ENCODE assay signal across 23 cellular contexts in genomic region chr17:5473906-5474305, GRCh38. TPM values are rescaled to one million over a fixed set of nuclear protein-coding genes. Genes with fewer than 3 reads are reported as not detected.
DNase-seq lines count a peak whose midpoint lies in the region; ATAC-seq and TF ChIP-seq lines count a peak whose summit lies in the region.
"Had no signal": no experiment of that assay in that cellular context is flagged by ENCODE, and none has a peak within 500 bp of the region (broad histone marks: within the 10 kb centered on the region; RNA-seq: fewer than 3 reads in every experiment).

No MANE protein-coding gene starts in this region.

- no peaks in the 10 kb centered on the region for H3K4me1 ChIP-seq in GM23248 (ENCODE audit: insufficient read depth)
- no peaks in the 10 kb centered on the region for H3K4me1 ChIP-seq in osteoblast (ENCODE audit: insufficient read depth, low read length)
- H3K4me1 ChIP-seq: A549; BE2C; BLaER1 treated with 17β-estradiol and CSF1 and Interleukin-3, amounts not matched to agents 10 nM and 100 nM had no signal

- peaks cover 39% of the 10 kb centered on the region for H3K36me3 ChIP-seq in GM23248 (ENCODE audit: low read depth)
- peaks cover 53% of the 10 kb centered on the region for H3K36me3 ChIP-seq in osteoblast (ENCODE audit: insufficient read depth, low read length)
- H3K36me3 ChIP-seq: BE2C had no signal

- TF ChIP-seq CTCF in osteoblast (IDR thresholded peaks at IDR 0.05; ENCODE audit: extremely low read depth, low read depth, low read length) = no peak

- H3K4me2 ChIP-seq in GM23248 (ENCODE audit: unreplicated experiment) = no peak overlapping the region
- no peak overlapping the region for H3K4me2 ChIP-seq in osteoblast (ENCODE audit: insufficient read depth, low read length)
- H3K4me2 ChIP-seq: A549; BLaER1 treated with 17β-estradiol and CSF1 and Interleukin-3, amounts not matched to agents 10 nM and 100 nM; GM23338 had no signal

- no peaks in the 10 kb centered on the region for H3K27me3 ChIP-seq in GM23248 (replicated peaks; ENCODE audit: insufficient read depth)
- no peaks in the 10 kb centered on the region for H3K27me3 ChIP-seq in osteoblast (ENCODE audit: insufficient read depth, low read length)
- H3K27me3 ChIP-seq: BE2C; BLaER1 treated with 17β-estradiol and CSF1 and Interleukin-3, amounts not matched to agents 10 nM and 100 nM had no signal

- H4K20me1 ChIP-seq in GM23248 (ENCODE audit: insufficient read depth) (no peaks in the 10 kb centered on the region), osteoblast (ENCODE audit: insufficient read depth, low read length) (no peaks in the 10 kb centered on the region)

- H3K27ac ChIP-seq in GM23248 (no peak overlapping the region), osteoblast (ENCODE audit: low read depth, low read length) (no peak overlapping the region)
- H3K27ac ChIP-seq: A549; BLaER1 treated with 17β-estradiol and CSF1 and Interleukin-3, amounts not matched to agents 10 nM and 100 nM had no signal

- in situ Hi-C loops in GM23248 (cut with MboI) = loop anchor here (25.0 kb wide), 2 partner anchors 88 to 963 kb away; partner anchors contain the start of genes AIPL1 and PIMREG

- ATAC-seq in activated T-cell treated with anti-CD3 and anti-CD28 coated beads, Interleukin-2, amount 50 U/mL, for 72 hours (replicated peaks in 1 of 2) = no peak
- ATAC-seq in activated T-cell treated with anti-CD3 and anti-CD28 coated beads, Interleukin-2, amount 50 U/mL, for 4 hours = no peak
- ATAC-seq: A549, GM12878, GM23338, HCT116 had no signal

- H3K79me2 ChIP-seq in GM23248 (ENCODE audit: insufficient read depth) (peaks cover 30% of the 10 kb centered on the region), osteoblast (ENCODE audit: insufficient read depth, low read length) (peaks cover 16% of the 10 kb centered on the region)

- no peak overlapping the region for H3K4me3 ChIP-seq in GM23248
- no peak overlapping the region for H3K4me3 ChIP-seq in osteoblast (ENCODE audit: insufficient read depth, low read length)
- H3K4me3 ChIP-seq: A549; BLaER1 treated with 17β-estradiol and CSF1 and Interleukin-3, amounts not matched to agents 10 nM and 100 nM; GM12878; GM23338 had no signal

- peaks cover 45% of the 10 kb centered on the region for H3F3A ChIP-seq in GM23248 (ENCODE audit: insufficient read depth)

- WGBS in GM23248 (ENCODE audit: low coverage in 1 of 2, low lambda C conversion rate in 2 of 2, missing lambda C conversion rate in 2 of 2), 2 experiments = 100% methylated on average over 2 of the region's 2 CpGs

- peaks cover 11% of the 10 kb centered on the region for H3K4me1 Mint-ChIP-seq in activated T-cell treated with anti-CD3 and anti-CD28 coated beads, Interleukin-2, amount 50 U/mL, for 72 hours (ENCODE audit: low read depth)
- H3K4me1 Mint-ChIP-seq in activated T-cell treated with anti-CD3 and anti-CD28 coated beads, Interleukin-2, amount 50 U/mL, for 4 hours (ENCODE audit: low read depth) = peaks cover 14% of the 10 kb centered on the region
- H3K4me1 Mint-ChIP-seq: GM23338, H9 had no signal

- peaks cover 2 to 25% of the 10 kb centered on the region in 2 donors for H3K36me3 Mint-ChIP-seq in activated T-cell treated with anti-CD3 and anti-CD28 coated beads, Interleukin-2, amount 50 U/mL, for 72 hours (ENCODE audit: insufficient read depth in 2 of 2)
- peaks cover 40% of the 10 kb centered on the region for H3K36me3 Mint-ChIP-seq in activated T-cell treated with anti-CD3 and anti-CD28 coated beads, Interleukin-2, amount 50 U/mL, for 4 hours (ENCODE audit: insufficient read depth)

- H3K9ac ChIP-seq in GM23248 = no peak overlapping the region

- H3K27me3 Mint-ChIP-seq in activated T-cell treated with anti-CD3 and anti-CD28 coated beads, Interleukin-2, amount 50 U/mL, for 72 hours (ENCODE audit: low read depth) = no peaks in the 10 kb centered on the region
- no peaks in the 10 kb centered on the region for H3K27me3 Mint-ChIP-seq in activated T-cell treated with anti-CD3 and anti-CD28 coated beads, Interleukin-2, amount 50 U/mL, for 4 hours (ENCODE audit: low read depth)
- H3K27me3 Mint-ChIP-seq: CD4-positive, alpha-beta T cell; CD8-positive, alpha-beta memory T cell had no signal

- H3K27ac Mint-ChIP-seq in activated T-cell treated with anti-CD3 and anti-CD28 coated beads, Interleukin-2, amount 50 U/mL, for 72 hours = peak overlapping the region; percentile 44
- H3K27ac Mint-ChIP-seq: CD14-positive monocyte; CD4-positive, alpha-beta T cell; GM23338; H9 had no signal

- no peak overlapping the region for H3K4me3 Mint-ChIP-seq in activated T-cell treated with anti-CD3 and anti-CD28 coated beads, Interleukin-2, amount 50 U/mL, for 72 hours
- no peak overlapping the region for H3K4me3 Mint-ChIP-seq in activated T-cell treated with anti-CD3 and anti-CD28 coated beads, Interleukin-2, amount 50 U/mL, for 4 hours
- H3K4me3 Mint-ChIP-seq: CD14-positive monocyte; CD4-positive, alpha-beta T cell; CD8-positive, alpha-beta memory T cell; GM23338; H9 had no signal

- no peaks in the 10 kb centered on the region for H3K9me2 ChIP-seq in GM23248 (ENCODE audit: insufficient read depth)

- H2AFZ ChIP-seq in GM23248 (no peak overlapping the region), osteoblast (ENCODE audit: low read length) (no peak overlapping the region)
- H2AFZ ChIP-seq: GM23338 had no signal

- H3K9me3 ChIP-seq in GM23248 (ENCODE audit: low read depth) (no peaks in the 10 kb centered on the region), osteoblast (ENCODE audit: low read depth, low read length) (no peaks in the 10 kb centered on the region)
- H3K9me3 ChIP-seq: BE2C; BLaER1 treated with 17β-estradiol and CSF1 and Interleukin-3, amounts not matched to agents 10 nM and 100 nM had no signal

- DNase-seq in activated T-cell treated with anti-CD3 and anti-CD28 coated beads, Interleukin-2, amount 50 U/mL, for 72 hours = no peak
- no peak for DNase-seq in activated T-cell treated with anti-CD3 and anti-CD28 coated beads, Interleukin-2, amount 50 U/mL, for 4 hours
- DNase-seq in LHCN-M2 (ENCODE audit: low read depth) = peak; percentile 84
- peak; percentile 30 for DNase-seq in myocyte (ENCODE audit: low read depth)
- no peak for DNase-seq in GM23248
- DNase-seq in osteoblast (ENCODE audit: insufficient read length, low spot score, missing footprints) = no peak
- DNase-seq: 8988T; ACHN; AML-193; BE2C; CD4-positive, alpha-beta T cell; CD8-positive, alpha-beta memory T cell; DMS 273 treated with DMSO at 0.1 percent for 48 hours; DMS79; EL; GDM1; H9 had no signal

- H3K9me3 Mint-ChIP-seq in activated T-cell treated with anti-CD3 and anti-CD28 coated beads, Interleukin-2, amount 50 U/mL, for 72 hours = no peaks in the 10 kb centered on the region
- H3K9me3 Mint-ChIP-seq in activated T-cell treated with anti-CD3 and anti-CD28 coated beads, Interleukin-2, amount 50 U/mL, for 4 hours = no peaks in the 10 kb centered on the region
- H3K9me3 Mint-ChIP-seq: CD4-positive, alpha-beta T cell; CD8-positive, alpha-beta memory T cell; GM23338; H9 had no signal

RNA-seq across cellular contexts. Expression of gene DHX33, which starts 5.1 kb away (rescaled TPM):
- total RNA-seq in activated T-cell treated with anti-CD3 and anti-CD28 coated beads, Interleukin-2, amount 50 U/mL, for 72 hours = 10 to 100 TPM; 20.6 to 26.4 TPM
- total RNA-seq in activated T-cell treated with anti-CD3 and anti-CD28 coated beads, Interleukin-2, amount 50 U/mL, for 4 hours = 10 to 100 TPM; 54.1 to 59.9 (median 58.0) TPM
- total RNA-seq in LHCN-M2 (2014; rRNA removed) (10.2 and 10.6 TPM in 2 replicates), myocyte (7.1 and 8.3 TPM in 2 replicates), osteoblast (10.0 and 10.9 TPM in 2 replicates)
- polyA plus RNA-seq in LHCN-M2 (2012) = 6.1 TPM
- 9.3 TPM for polyA plus RNA-seq in myocyte (2012)
- 4.4 and 6.3 TPM in 2 replicates for total RNA-seq in GM23248 (2014; rRNA removed; shearing (Covaris generic))
- 2.2 and 3.0 TPM in 2 replicates for polyA plus RNA-seq in GM23248 (2016; fragmentation: Nextera tagmentation; extraction: Ambion mirVana)

RNA-seq across cellular contexts. Expression of gene DERL2, which starts 12.1 kb away (rescaled TPM):
- 10 to 100 TPM; 71.5 to 87.3 TPM for total RNA-seq in activated T-cell treated with anti-CD3 and anti-CD28 coated beads, Interleukin-2, amount 50 U/mL, for 72 hours
- 10 to 100 TPM; 77.3 to 90.3 (median 82.1) TPM for total RNA-seq in activated T-cell treated with anti-CD3 and anti-CD28 coated beads, Interleukin-2, amount 50 U/mL, for 4 hours
- 52.5 and 70.2 TPM in 2 replicates for total RNA-seq in LHCN-M2 (2014; rRNA removed)
- polyA plus RNA-seq in LHCN-M2 (2012) = 88.1 TPM
- 59.1 and 68.0 TPM in 2 replicates for total RNA-seq in myocyte
- polyA plus RNA-seq in myocyte (2012) = 76.7 TPM
- 38.6 and 70.7 TPM in 2 replicates for total RNA-seq in GM23248 (2014; rRNA removed; shearing (Covaris generic))
- polyA plus RNA-seq in GM23248 (2016; fragmentation: Nextera tagmentation; extraction: Ambion mirVana) = 159 and 160 TPM in 2 replicates
- 29.8 and 31.5 TPM in 2 replicates for total RNA-seq in osteoblast

RNA-seq across cellular contexts. Expression of gene MIS12, which starts 12.5 kb away (rescaled TPM):
- total RNA-seq in activated T-cell treated with anti-CD3 and anti-CD28 coated beads, Interleukin-2, amount 50 U/mL, for 72 hours = 10 to 100 TPM; 38.6 to 39.6 TPM
- total RNA-seq in activated T-cell treated with anti-CD3 and anti-CD28 coated beads, Interleukin-2, amount 50 U/mL, for 4 hours = 10 to 100 TPM; 35.9 to 38.1 (median 37.2) TPM
- total RNA-seq in LHCN-M2 (2014; rRNA removed) (26.2 and 26.4 TPM in 2 replicates), myocyte (21.9 and 22.6 TPM in 2 replicates), osteoblast (10.6 and 10.9 TPM in 2 replicates)
- polyA plus RNA-seq in LHCN-M2 (2012) = 6.9 TPM
- 10.6 TPM for polyA plus RNA-seq in myocyte (2012)
- total RNA-seq in GM23248 (2014; rRNA removed; shearing (Covaris generic)) = 13.4 and 20.2 TPM in 2 replicates
- polyA plus RNA-seq in GM23248 (2016; fragmentation: Nextera tagmentation; extraction: Ambion mirVana) = 10.5 and 12.9 TPM in 2 replicates

RNA-seq across cellular contexts. Expression of gene C1QBP, which starts 35.0 kb away (rescaled TPM):
- total RNA-seq in activated T-cell treated with anti-CD3 and anti-CD28 coated beads, Interleukin-2, amount 50 U/mL, for 72 hours = 100 to 1,000 TPM; 203 to 206 TPM
- 100 to 1,000 TPM; 663 to 755 (median 712) TPM for total RNA-seq in activated T-cell treated with anti-CD3 and anti-CD28 coated beads, Interleukin-2, amount 50 U/mL, for 4 hours
- 268 and 297 TPM in 2 replicates for total RNA-seq in LHCN-M2 (2014; rRNA removed)
- 161 TPM for polyA plus RNA-seq in LHCN-M2 (2012)
- total RNA-seq in myocyte = 191 and 195 TPM in 2 replicates
- polyA plus RNA-seq in myocyte (2012) = 110 TPM
- total RNA-seq in GM23248 (2014; rRNA removed; shearing (Covaris generic)) = 119 and 131 TPM in 2 replicates
- polyA plus RNA-seq in GM23248 (2016; fragmentation: Nextera tagmentation; extraction: Ambion mirVana) = 235 and 241 TPM in 2 replicates
- 124 and 137 TPM in 2 replicates for total RNA-seq in osteoblast

RNA-seq across cellular contexts. Expression of gene RPAIN, which starts 53.9 kb away (rescaled TPM):
- total RNA-seq in activated T-cell treated with anti-CD3 and anti-CD28 coated beads, Interleukin-2, amount 50 U/mL, for 72 hours = 10 to 100 TPM; 62.6 to 65.0 TPM
- total RNA-seq in activated T-cell treated with anti-CD3 and anti-CD28 coated beads, Interleukin-2, amount 50 U/mL, for 4 hours = 10 to 100 TPM; 68.5 to 81.5 (median 76.2) TPM
- total RNA-seq in LHCN-M2 (2014; rRNA removed) (29.4 and 32.1 TPM in 2 replicates), myocyte (72.4 and 85.9 TPM in 2 replicates), osteoblast (40.2 and 51.6 TPM in 2 replicates)
- 23.7 TPM for polyA plus RNA-seq in LHCN-M2 (2012)
- 47.0 TPM for polyA plus RNA-seq in myocyte (2012)
- 9.0 and 15.7 TPM in 2 replicates for total RNA-seq in GM23248 (2014; rRNA removed; shearing (Covaris generic))
- polyA plus RNA-seq in GM23248 (2016; fragmentation: Nextera tagmentation; extraction: Ambion mirVana) = 21.4 and 22.0 TPM in 2 replicates

Comparison
In these comparisons a context has a peak if more than half of its experiments do, and no peak if none do; other contexts are left out.
1. DNase-seq: peak in LHCN-M2 (single experiment) and myocyte (single experiment); none in activated T-cell treated with anti-CD3 and anti-CD28 coated beads, Interleukin-2, amount 50 U/mL, for 72 hours (0 of 2), activated T-cell treated with anti-CD3 and anti-CD28 coated beads, Interleukin-2, amount 50 U/mL, for 4 hours (single experiment), GM23248 (single experiment) and osteoblast (single experiment).